In the genomic region with DNA sequence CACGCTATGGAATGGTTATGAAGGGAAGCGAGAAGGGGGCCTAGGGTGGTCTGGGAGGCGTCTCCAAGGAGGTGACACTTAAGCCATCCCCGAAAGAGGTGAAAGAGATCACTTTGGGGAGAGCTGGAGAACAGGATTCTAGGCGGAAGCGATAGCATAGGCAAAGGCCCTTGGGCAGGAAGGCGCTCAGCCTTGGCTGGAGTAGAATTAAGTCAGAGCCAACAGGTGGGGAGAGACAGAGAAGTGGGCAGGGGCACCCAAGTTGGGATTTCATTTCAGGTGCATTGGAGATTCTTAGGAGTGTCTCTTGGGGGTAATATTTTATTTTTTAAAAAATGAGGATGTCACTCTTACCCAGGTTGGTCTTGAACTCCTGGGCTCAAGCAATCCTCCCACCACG, we compare ENCODE assay signal across 1 cellular context.
TF ChIP-seq lines count a peak whose summit lies in the region.

No MANE protein-coding gene starts in this region.

TF ChIP-seq in K562, 482 proteins besides CTCF, POLR2A, EP300 and RAD21:
- TF ChIP-seq SUPT5H (IDR thresholded peaks at IDR 0.05) (0 out of 2 replicates have a peak, but pooled peaks have one; percentile 43), SP2 (IDR thresholded peaks at IDR 0.05; ENCODE audit: extremely low read depth, low read depth, low read length, poor library complexity, severe bottlenecking) (peak; percentile 4)
- TF ChIP-seq, protein P1, sequence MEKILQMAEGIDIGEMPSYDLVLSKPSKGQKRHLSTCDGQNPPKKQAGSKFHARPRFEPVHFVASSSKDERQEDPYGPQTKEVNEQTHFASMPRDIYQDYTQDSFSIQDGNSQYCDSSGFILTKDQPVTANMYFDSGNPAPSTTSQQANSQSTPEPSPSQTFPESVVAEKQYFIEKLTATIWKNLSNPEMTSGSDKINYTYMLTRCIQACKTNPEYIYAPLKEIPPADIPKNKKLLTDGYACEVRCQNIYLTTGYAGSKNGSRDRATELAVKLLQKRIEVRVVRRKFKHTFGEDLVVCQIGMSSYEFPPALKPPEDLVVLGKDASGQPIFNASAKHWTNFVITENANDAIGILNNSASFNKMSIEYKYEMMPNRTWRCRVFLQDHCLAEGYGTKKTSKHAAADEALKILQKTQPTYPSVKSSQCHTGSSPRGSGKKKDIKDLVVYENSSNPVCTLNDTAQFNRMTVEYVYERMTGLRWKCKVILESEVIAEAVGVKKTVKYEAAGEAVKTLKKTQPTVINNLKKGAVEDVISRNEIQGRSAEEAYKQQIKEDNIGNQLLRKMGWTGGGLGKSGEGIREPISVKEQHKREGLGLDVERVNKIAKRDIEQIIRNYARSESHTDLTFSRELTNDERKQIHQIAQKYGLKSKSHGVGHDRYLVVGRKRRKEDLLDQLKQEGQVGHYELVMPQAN (IDR thresholded peaks at IDR 0.05; ENCODE audit: borderline replicate concordance) = no peak
